In genomic region chr10:51892965-51893658, GRCh38 we compare ENCODE assay signal across 8 cellular contexts.
DNase-seq lines count a peak whose midpoint lies in the region; ATAC-seq, FAIRE-seq and TF ChIP-seq lines count a peak whose summit lies in the region.

No MANE protein-coding gene starts in this region.

- H2AK5ac ChIP-seq in neuronal stem cell (ENCODE audit: low read depth, low read length) = no peak overlapping the region

- H3K4ac ChIP-seq in neuronal stem cell (ENCODE audit: low read length) = no peak overlapping the region

- no peaks in the 10 kb centered on the region for H3K9me3 ChIP-seq in adrenal gland (replicated peaks in 1 of 3)
- no peaks in the 10 kb centered on the region for H3K9me3 ChIP-seq in neuronal stem cell (replicated peaks in 1 of 2; ENCODE audit: control insufficient read depth in 2 of 2, insufficient read depth in 1 of 2, low read depth in 1 of 2, low read length in 2 of 2)
- H3K9me3 ChIP-seq in gastroesophageal sphincter = no peaks in the 10 kb centered on the region

- H3K18ac ChIP-seq in neuronal stem cell (ENCODE audit: low read length) = no peak overlapping the region

- no peaks in the 10 kb centered on the region for H3K27me3 ChIP-seq in adrenal gland
- H3K27me3 ChIP-seq in neuronal stem cell (ENCODE audit: control insufficient read depth in 3 of 3, insufficient read depth in 3 of 3, low read depth in 1 of 3, low read length in 3 of 3) = no peaks in the 10 kb centered on the region
- no peaks in the 10 kb centered on the region for H3K27me3 ChIP-seq in gastroesophageal sphincter

- H3K9ac ChIP-seq in neuronal stem cell (ENCODE audit: low read depth, low read length, poor library complexity) = no peak overlapping the region

- no peaks in the 10 kb centered on the region for H3K79me1 ChIP-seq in neuronal stem cell (ENCODE audit: low read depth, low read length)

- ATAC-seq in GM19395 (IDR thresholded peaks at IDR 0.05; ENCODE audit: unreplicated experiment) (peak; percentile 71), gastroesophageal sphincter (no peak)

- no peak for FAIRE-seq in D721Med (lab: Jason Lieb, UNC)

- H2BK15ac ChIP-seq in neuronal stem cell (ENCODE audit: low read length) = no peak overlapping the region

- intact Hi-C loops in adrenal gland (cut with DNase I) = no loop called here

- no peaks in the 10 kb centered on the region for H3K36me3 ChIP-seq in adrenal gland (replicated peaks in 1 of 2)
- no peaks in the 10 kb centered on the region for H3K36me3 ChIP-seq in neuronal stem cell (replicated peaks in 1 of 2; ENCODE audit: control insufficient read depth in 2 of 2, insufficient read depth in 2 of 2, low read length in 2 of 2)
- H3K36me3 ChIP-seq in gastroesophageal sphincter = no peaks in the 10 kb centered on the region

- no peak overlapping the region for H4K91ac ChIP-seq in neuronal stem cell (ENCODE audit: low read depth, low read length, poor library complexity)

- no peak overlapping the region for H3K4me2 ChIP-seq in neuronal stem cell (ENCODE audit: insufficient read depth, low read length, poor library complexity, severe bottlenecking)

- no peak overlapping the region for H3K23ac ChIP-seq in neuronal stem cell (ENCODE audit: low read depth, low read length, poor library complexity)

- H2BK5ac ChIP-seq in neuronal stem cell (ENCODE audit: low read length) = no peak overlapping the region

- H2BK120ac ChIP-seq in neuronal stem cell (ENCODE audit: low read depth, low read length) = no peak overlapping the region

- no peak overlapping the region for H2AFZ ChIP-seq in neuronal stem cell (ENCODE audit: low read length)

- no peak overlapping the region for H3K14ac ChIP-seq in neuronal stem cell (ENCODE audit: low read length)

- H3K27ac ChIP-seq in adrenal gland = no peak overlapping the region
- H3K27ac ChIP-seq in neuronal stem cell (replicated peaks; ENCODE audit: low read length) = no peak overlapping the region
- H3K27ac ChIP-seq in gastroesophageal sphincter = no peak overlapping the region

- no peak for TF ChIP-seq EP300 in gastroesophageal sphincter (IDR thresholded peaks at IDR 0.05)

- no peak overlapping the region for H4K8ac ChIP-seq in neuronal stem cell (ENCODE audit: low read depth, low read length)

- DNase-seq in D721Med (ENCODE audit: insufficient read length, low spot score) = no peak
- peak; percentile 43 for DNase-seq in HT-29 (ENCODE audit: low spot score)
- DNase-seq in adrenal gland = peak in 1 of 7 donors; percentile 5
- DNase-seq in neuronal stem cell (ENCODE audit: low spot score) = peak; percentile 48
- no peak for DNase-seq in stimulated activated CD4-positive, alpha-beta T cell treated with anti-CD3 and anti-CD28 coated beads, Interleukin-4, amount 100 ng/mL, for 1 hour
- no peak for DNase-seq in activated CD8-positive, alpha-beta memory T cell treated with anti-CD3 and anti-CD28 coated beads for 24 hours

- no peak overlapping the region for H2BK12ac ChIP-seq in neuronal stem cell (ENCODE audit: low read length)

- H3K4me3 ChIP-seq in adrenal gland (no peak overlapping the region), neuronal stem cell (ENCODE audit: low read length in 2 of 2) (no peak overlapping the region), gastroesophageal sphincter (no peak overlapping the region)

- WGBS in adrenal gland, 4 donors = 69 to 85% (median 75%) methylated on average over 1 of the region's 1 CpG
- no CpG with 5 or more reads among the region's 1 CpG for WGBS in neuronal stem cell (ENCODE audit: extremely low coverage in 2 of 2, insufficient read length in 2 of 2, insufficient replicate concordance in 1 of 2), 2 donors
- WGBS in gastroesophageal sphincter (ENCODE audit: low coverage in 1 of 2), 2 donors = 50 to 80% methylated on average over 1 of the region's 1 CpG

- TF ChIP-seq POLR2A in adrenal gland (IDR thresholded peaks at IDR 0.05) (no peak), gastroesophageal sphincter (IDR thresholded peaks at IDR 0.05) (no peak)

- peak; percentile 4 for TF ChIP-seq CTCF in D721Med (IDR thresholded peaks at IDR 0.05; ENCODE audit: insufficient read depth, missing control alignments)
- peak in 4 of 6 experiments; percentile 18 to 26 (median 22) for TF ChIP-seq CTCF in adrenal gland (IDR thresholded peaks at IDR 0.05)
- TF ChIP-seq CTCF in gastroesophageal sphincter (IDR thresholded peaks at IDR 0.05) = no peak

- peaks cover 5 to 23% of the 10 kb centered on the region in 2 donors for H3K4me1 ChIP-seq in adrenal gland (replicated peaks in 1 of 2)
- H3K4me1 ChIP-seq in neuronal stem cell (ENCODE audit: control insufficient read depth in 2 of 2, insufficient read depth in 1 of 2, low read depth in 1 of 2, low read length in 2 of 2) = peaks cover 5 to 8% of the 10 kb centered on the region in 2 donors
- peaks cover 0 to 6% (median 5%) of the 10 kb centered on the region in 3 donors for H3K4me1 ChIP-seq in gastroesophageal sphincter

Comparison
In these comparisons a context has a peak if more than half of its experiments do, and no peak if none do; other contexts are left out.
1. DNase-seq: peak in HT-29 (single experiment) and neuronal stem cell (single experiment); none in D721Med (single experiment), stimulated activated CD4-positive, alpha-beta T cell treated with anti-CD3 and anti-CD28 coated beads, Interleukin-4, amount 100 ng/mL, for 1 hour (single experiment) and activated CD8-positive, alpha-beta memory T cell treated with anti-CD3 and anti-CD28 coated beads for 24 hours (single experiment).
2. CTCF ChIP-seq: peak in D721Med (single experiment) and adrenal gland (4 of 6); none in gastroesophageal sphincter (0 of 4).